1 cellular context compared by ENCODE assay signal in genomic region chr17:47830396-47830907, GRCh38.
TF ChIP-seq lines count a peak whose summit lies in the region.

No MANE protein-coding gene starts in this region.

TF ChIP-seq in endothelial cell of umbilical vein, 7 proteins besides CTCF, POLR2A, EP300 and RAD21:
- TF ChIP-seq FOS (IDR thresholded peaks at IDR 0.05; ENCODE audit: borderline replicate concordance, insufficient read depth, low read length) (no peak), POLR2AphosphoS5 (IDR thresholded peaks at IDR 0.05; ENCODE audit: insufficient read depth, low read depth, low read length) (no peak), MYC (IDR thresholded peaks at IDR 0.05; ENCODE audit: low read depth, low read length) (no peak), JUN (IDR thresholded peaks at IDR 0.05; ENCODE audit: borderline replicate concordance, insufficient read depth, insufficient read length, low read depth) (no peak), EZH2 (IDR thresholded peaks at IDR 0.05; ENCODE audit: borderline replicate concordance, low read depth, low read length, severe bottlenecking) (no peak)
TF ChIP-seq in endothelial cell of umbilical vein: peak in this region for 0.
